In the genomic region with DNA sequence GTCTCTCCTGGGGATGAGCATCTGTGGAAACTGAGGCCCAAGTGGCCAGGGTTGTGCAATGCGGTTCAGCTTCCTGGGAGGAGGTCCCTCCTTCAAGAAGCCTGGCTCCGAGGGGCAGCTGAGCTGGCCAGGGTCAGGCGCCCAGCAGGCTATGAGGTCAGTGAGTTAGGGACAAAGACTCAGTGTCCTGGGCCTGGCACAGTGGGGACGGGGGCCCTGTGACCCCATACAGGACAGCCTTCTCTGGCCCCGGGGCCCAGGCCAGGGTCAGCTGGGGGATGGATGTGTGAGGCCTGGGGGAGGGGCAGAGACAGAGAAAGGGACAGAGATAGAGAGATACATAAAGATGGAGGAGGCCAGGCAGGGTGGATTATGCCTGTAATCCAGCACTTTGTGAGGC, we compare ENCODE assay signal across 1 cellular context.
TF ChIP-seq lines count a peak whose summit lies in the region.

No MANE protein-coding gene starts in this region.

TF ChIP-seq in GM12878, 131 proteins besides CTCF, POLR2A, EP300 and RAD21:
- TF ChIP-seq JUNB (IDR thresholded peaks at IDR 0.05): no peak
- no peak for TF ChIP-seq BCL11A (IDR thresholded peaks at IDR 0.05; ENCODE audit: low read depth, low read length)
- TF ChIP-seq, protein P1, sequence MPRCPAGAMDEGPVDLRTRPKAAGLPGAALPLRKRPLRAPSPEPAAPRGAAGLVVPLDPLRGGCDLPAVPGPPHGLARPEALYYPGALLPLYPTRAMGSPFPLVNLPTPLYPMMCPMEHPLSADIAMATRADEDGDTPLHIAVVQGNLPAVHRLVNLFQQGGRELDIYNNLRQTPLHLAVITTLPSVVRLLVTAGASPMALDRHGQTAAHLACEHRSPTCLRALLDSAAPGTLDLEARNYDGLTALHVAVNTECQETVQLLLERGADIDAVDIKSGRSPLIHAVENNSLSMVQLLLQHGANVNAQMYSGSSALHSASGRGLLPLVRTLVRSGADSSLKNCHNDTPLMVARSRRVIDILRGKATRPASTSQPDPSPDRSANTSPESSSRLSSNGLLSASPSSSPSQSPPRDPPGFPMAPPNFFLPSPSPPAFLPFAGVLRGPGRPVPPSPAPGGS (IDR thresholded peaks at IDR 0.05; ENCODE audit: borderline replicate concordance, insufficient read depth, low read depth, low read length, poor library complexity, severe bottlenecking): no peak
- no peak for TF ChIP-seq MYB (IDR thresholded peaks at IDR 0.05; ENCODE audit: borderline replicate concordance, low read depth, low read length)
- TF ChIP-seq ZSCAN29 (IDR thresholded peaks at IDR 0.05): no peak
- no peak for TF ChIP-seq PAX8 (IDR thresholded peaks at IDR 0.05)
- TF ChIP-seq USF1 (IDR thresholded peaks at IDR 0.05; ENCODE audit: borderline replicate concordance, extremely low read length, insufficient read depth, low read depth, low read length): no peak
- TF ChIP-seq, protein P2, sequence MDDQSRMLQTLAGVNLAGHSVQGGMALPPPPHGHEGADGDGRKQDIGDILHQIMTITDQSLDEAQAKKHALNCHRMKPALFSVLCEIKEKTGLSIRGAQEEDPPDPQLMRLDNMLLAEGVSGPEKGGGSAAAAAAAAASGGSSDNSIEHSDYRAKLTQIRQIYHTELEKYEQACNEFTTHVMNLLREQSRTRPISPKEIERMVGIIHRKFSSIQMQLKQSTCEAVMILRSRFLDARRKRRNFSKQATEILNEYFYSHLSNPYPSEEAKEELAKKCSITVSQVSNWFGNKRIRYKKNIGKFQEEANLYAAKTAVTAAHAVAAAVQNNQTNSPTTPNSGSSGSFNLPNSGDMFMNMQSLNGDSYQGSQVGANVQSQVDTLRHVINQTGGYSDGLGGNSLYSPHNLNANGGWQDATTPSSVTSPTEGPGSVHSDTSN (IDR thresholded peaks at IDR 0.05; ENCODE audit: insufficient replicate concordance, low read depth, low read length): no peak
- TF ChIP-seq RBBP5 (conservative IDR thresholded peaks at IDR 0.05): no peak
- no peak for TF ChIP-seq EED (IDR thresholded peaks at IDR 0.05; ENCODE audit: low read depth)
- no peak for TF ChIP-seq ZZZ3 (IDR thresholded peaks at IDR 0.05; ENCODE audit: control insufficient read depth, insufficient read length, low read depth)
- no peak for TF ChIP-seq GATAD2B (conservative IDR thresholded peaks at IDR 0.05; ENCODE audit: low read depth)
- TF ChIP-seq, protein P3, sequence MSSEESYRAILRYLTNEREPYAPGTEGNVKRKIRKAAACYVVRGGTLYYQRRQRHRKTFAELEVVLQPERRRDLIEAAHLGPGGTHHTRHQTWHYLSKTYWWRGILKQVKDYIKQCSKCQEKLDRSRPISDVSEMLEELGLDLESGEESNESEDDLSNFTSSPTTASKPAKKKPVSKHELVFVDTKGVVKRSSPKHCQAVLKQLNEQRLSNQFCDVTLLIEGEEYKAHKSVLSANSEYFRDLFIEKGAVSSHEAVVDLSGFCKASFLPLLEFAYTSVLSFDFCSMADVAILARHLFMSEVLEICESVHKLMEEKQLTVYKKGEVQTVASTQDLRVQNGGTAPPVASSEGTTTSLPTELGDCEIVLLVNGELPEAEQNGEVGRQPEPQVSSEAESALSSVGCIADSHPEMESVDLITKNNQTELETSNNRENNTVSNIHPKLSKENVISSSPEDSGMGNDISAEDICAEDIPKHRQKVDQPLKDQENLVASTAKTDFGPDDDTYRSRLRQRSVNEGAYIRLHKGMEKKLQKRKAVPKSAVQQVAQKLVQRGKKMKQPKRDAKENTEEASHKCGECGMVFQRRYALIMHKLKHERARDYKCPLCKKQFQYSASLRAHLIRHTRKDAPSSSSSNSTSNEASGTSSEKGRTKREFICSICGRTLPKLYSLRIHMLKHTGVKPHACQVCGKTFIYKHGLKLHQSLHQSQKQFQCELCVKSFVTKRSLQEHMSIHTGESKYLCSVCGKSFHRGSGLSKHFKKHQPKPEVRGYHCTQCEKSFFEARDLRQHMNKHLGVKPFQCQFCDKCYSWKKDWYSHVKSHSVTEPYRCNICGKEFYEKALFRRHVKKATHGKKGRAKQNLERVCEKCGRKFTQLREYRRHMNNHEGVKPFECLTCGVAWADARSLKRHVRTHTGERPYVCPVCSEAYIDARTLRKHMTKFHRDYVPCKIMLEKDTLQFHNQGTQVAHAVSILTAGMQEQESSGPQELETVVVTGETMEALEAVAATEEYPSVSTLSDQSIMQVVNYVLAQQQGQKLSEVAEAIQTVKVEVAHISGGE (CRISPR knock-in tag; IDR thresholded peaks at IDR 0.05): no peak
- no peak for TF ChIP-seq YBX1 (IDR thresholded peaks at IDR 0.05)
- no peak for TF ChIP-seq MTA2 (IDR thresholded peaks at IDR 0.05; ENCODE audit: low read depth)
